ENCODE assay signal across 1 cellular context in genomic region chr7:112104153-112104552, GRCh38.
TF ChIP-seq lines count a peak whose summit lies in the region.

No MANE protein-coding gene starts in this region.

TF ChIP-seq in GM23338, 12 proteins besides CTCF, POLR2A, EP300 and RAD21 (continued from another document):
- TF ChIP-seq, protein P1, sequence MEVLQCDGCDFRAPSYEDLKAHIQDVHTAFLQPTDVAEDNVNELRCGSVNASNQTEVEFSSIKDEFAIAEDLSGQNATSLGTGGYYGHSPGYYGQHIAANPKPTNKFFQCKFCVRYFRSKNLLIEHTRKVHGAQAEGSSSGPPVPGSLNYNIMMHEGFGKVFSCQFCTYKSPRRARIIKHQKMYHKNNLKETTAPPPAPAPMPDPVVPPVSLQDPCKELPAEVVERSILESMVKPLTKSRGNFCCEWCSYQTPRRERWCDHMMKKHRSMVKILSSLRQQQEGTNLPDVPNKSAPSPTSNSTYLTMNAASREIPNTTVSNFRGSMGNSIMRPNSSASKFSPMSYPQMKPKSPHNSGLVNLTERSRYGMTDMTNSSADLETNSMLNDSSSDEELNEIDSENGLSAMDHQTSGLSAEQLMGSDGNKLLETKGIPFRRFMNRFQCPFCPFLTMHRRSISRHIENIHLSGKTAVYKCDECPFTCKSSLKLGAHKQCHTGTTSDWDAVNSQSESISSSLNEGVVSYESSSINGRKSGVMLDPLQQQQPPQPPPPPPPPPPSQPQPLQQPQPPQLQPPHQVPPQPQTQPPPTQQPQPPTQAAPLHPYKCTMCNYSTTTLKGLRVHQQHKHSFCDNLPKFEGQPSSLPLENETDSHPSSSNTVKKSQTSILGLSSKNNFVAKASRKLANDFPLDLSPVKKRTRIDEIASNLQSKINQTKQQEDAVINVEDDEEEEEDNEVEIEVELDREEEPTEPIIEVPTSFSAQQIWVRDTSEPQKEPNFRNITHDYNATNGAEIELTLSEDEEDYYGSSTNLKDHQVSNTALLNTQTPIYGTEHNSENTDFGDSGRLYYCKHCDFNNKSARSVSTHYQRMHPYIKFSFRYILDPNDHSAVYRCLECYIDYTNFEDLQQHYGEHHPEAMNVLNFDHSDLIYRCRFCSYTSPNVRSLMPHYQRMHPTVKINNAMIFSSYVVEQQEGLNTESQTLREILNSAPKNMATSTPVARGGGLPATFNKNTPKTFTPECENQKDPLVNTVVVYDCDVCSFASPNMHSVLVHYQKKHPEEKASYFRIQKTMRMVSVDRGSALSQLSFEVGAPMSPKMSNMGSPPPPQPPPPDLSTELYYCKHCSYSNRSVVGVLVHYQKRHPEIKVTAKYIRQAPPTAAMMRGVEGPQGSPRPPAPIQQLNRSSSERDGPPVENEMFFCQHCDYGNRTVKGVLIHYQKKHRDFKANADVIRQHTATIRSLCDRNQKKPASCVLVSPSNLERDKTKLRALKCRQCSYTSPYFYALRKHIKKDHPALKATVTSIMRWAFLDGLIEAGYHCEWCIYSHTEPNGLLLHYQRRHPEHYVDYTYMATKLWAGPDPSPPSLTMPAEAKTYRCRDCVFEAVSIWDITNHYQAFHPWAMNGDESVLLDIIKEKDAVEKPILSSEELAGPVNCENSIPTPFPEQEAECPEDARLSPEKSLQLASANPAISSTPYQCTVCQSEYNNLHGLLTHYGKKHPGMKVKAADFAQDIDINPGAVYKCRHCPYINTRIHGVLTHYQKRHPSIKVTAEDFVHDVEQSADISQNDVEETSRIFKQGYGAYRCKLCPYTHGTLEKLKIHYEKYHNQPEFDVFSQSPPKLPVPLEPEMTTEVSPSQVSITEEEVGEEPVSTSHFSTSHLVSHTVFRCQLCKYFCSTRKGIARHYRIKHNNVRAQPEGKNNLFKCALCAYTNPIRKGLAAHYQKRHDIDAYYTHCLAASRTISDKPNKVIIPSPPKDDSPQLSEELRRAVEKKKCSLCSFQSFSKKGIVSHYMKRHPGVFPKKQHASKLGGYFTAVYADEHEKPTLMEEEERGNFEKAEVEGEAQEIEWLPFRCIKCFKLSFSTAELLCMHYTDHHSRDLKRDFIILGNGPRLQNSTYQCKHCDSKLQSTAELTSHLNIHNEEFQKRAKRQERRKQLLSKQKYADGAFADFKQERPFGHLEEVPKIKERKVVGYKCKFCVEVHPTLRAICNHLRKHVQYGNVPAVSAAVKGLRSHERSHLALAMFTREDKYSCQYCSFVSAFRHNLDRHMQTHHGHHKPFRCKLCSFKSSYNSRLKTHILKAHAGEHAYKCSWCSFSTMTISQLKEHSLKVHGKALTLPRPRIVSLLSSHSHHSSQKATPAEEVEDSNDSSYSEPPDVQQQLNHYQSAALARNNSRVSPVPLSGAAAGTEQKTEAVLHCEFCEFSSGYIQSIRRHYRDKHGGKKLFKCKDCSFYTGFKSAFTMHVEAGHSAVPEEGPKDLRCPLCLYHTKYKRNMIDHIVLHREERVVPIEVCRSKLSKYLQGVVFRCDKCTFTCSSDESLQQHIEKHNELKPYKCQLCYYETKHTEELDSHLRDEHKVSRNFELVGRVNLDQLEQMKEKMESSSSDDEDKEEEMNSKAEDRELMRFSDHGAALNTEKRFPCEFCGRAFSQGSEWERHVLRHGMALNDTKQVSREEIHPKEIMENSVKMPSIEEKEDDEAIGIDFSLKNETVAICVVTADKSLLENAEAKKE (CRISPR knock-in tag; IDR thresholded peaks at IDR 0.05): no peak
- no peak for TF ChIP-seq NANOG (IDR thresholded peaks at IDR 0.05; ENCODE audit: borderline replicate concordance)
- TF ChIP-seq, protein P2, sequence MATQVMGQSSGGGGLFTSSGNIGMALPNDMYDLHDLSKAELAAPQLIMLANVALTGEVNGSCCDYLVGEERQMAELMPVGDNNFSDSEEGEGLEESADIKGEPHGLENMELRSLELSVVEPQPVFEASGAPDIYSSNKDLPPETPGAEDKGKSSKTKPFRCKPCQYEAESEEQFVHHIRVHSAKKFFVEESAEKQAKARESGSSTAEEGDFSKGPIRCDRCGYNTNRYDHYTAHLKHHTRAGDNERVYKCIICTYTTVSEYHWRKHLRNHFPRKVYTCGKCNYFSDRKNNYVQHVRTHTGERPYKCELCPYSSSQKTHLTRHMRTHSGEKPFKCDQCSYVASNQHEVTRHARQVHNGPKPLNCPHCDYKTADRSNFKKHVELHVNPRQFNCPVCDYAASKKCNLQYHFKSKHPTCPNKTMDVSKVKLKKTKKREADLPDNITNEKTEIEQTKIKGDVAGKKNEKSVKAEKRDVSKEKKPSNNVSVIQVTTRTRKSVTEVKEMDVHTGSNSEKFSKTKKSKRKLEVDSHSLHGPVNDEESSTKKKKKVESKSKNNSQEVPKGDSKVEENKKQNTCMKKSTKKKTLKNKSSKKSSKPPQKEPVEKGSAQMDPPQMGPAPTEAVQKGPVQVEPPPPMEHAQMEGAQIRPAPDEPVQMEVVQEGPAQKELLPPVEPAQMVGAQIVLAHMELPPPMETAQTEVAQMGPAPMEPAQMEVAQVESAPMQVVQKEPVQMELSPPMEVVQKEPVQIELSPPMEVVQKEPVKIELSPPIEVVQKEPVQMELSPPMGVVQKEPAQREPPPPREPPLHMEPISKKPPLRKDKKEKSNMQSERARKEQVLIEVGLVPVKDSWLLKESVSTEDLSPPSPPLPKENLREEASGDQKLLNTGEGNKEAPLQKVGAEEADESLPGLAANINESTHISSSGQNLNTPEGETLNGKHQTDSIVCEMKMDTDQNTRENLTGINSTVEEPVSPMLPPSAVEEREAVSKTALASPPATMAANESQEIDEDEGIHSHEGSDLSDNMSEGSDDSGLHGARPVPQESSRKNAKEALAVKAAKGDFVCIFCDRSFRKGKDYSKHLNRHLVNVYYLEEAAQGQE (IDR thresholded peaks at IDR 0.05; ENCODE audit: unreplicated experiment): no peak
